ENCODE assay signal across 2 cellular contexts in the genomic region with DNA sequence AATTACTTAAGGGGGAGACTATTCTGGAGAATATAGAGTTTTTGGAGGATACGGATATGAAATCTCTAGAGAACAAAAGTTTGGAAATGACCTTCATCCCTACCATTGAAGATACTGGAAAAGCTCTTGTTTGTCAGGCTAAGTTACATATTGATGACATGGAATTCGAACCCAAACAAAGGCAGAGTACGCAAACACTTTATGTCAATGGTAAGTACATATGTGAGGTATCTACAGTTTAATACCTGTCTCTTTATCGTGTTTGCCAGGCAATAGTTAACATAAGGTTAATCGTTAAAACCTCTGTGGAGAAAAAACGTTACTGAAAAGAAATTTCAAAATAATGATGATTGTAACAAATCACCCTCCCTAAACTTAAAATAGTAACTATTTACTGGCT.
TF ChIP-seq lines count a peak whose summit lies in the region.

No MANE protein-coding gene starts in this region.

TF ChIP-seq in IMR-90, 13 proteins besides CTCF, POLR2A, EP300 and RAD21:
- no peak for TF ChIP-seq CEBPB (IDR thresholded peaks at IDR 0.05; ENCODE audit: low read depth, low read length)
- no peak for TF ChIP-seq MAZ (IDR thresholded peaks at IDR 0.05; ENCODE audit: borderline replicate concordance, low read depth, low read length)
- no peak for TF ChIP-seq NFE2L2 (IDR thresholded peaks at IDR 0.05; ENCODE audit: low read depth, low read length)
- no peak for TF ChIP-seq MAFK (IDR thresholded peaks at IDR 0.05; ENCODE audit: low read depth, low read length)
- no peak for TF ChIP-seq BHLHE40 (IDR thresholded peaks at IDR 0.05; ENCODE audit: low read depth, low read length)
- TF ChIP-seq CHD1 (IDR thresholded peaks at IDR 0.05; ENCODE audit: low read depth, low read length) = no peak
- TF ChIP-seq SMC3 (IDR thresholded peaks at IDR 0.05; ENCODE audit: low read depth, low read length) = no peak
- no peak for TF ChIP-seq FOS (IDR thresholded peaks at IDR 0.05; ENCODE audit: low read depth, low read length)
- TF ChIP-seq RCOR1 (IDR thresholded peaks at IDR 0.05; ENCODE audit: insufficient replicate concordance, low read length) = no peak
- TF ChIP-seq, protein P1, sequence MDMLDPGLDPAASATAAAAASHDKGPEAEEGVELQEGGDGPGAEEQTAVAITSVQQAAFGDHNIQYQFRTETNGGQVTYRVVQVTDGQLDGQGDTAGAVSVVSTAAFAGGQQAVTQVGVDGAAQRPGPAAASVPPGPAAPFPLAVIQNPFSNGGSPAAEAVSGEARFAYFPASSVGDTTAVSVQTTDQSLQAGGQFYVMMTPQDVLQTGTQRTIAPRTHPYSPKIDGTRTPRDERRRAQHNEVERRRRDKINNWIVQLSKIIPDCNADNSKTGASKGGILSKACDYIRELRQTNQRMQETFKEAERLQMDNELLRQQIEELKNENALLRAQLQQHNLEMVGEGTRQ (IDR thresholded peaks at IDR 0.05; ENCODE audit: low read depth, low read length) = no peak
- TF ChIP-seq, protein P2, sequence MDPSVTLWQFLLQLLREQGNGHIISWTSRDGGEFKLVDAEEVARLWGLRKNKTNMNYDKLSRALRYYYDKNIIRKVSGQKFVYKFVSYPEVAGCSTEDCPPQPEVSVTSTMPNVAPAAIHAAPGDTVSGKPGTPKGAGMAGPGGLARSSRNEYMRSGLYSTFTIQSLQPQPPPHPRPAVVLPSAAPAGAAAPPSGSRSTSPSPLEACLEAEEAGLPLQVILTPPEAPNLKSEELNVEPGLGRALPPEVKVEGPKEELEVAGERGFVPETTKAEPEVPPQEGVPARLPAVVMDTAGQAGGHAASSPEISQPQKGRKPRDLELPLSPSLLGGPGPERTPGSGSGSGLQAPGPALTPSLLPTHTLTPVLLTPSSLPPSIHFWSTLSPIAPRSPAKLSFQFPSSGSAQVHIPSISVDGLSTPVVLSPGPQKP (IDR thresholded peaks at IDR 0.05; ENCODE audit: borderline replicate concordance, low read depth, low read length) = no peak
- no peak for TF ChIP-seq MXI1 (IDR thresholded peaks at IDR 0.05; ENCODE audit: borderline replicate concordance, low read depth, low read length)
- TF ChIP-seq RFX5 (IDR thresholded peaks at IDR 0.05; ENCODE audit: low read depth, low read length) = no peak

TF ChIP-seq in HepG2, 621 proteins besides CTCF, POLR2A, EP300 and RAD21 (continues in another document):
- no peak for TF ChIP-seq RXRA (CRISPR knock-in tag; IDR thresholded peaks at IDR 0.05)
- TF ChIP-seq SATB2 (CRISPR knock-in tag; IDR thresholded peaks at IDR 0.05) = no peak
- no peak for TF ChIP-seq SNAPC2 (CRISPR knock-in tag; IDR thresholded peaks at IDR 0.05)
- TF ChIP-seq SOX5 (CRISPR knock-in tag; IDR thresholded peaks at IDR 0.05; ENCODE audit: borderline replicate concordance) = peak; percentile 77
- peak; percentile 32; the same call in 1 of the 2 replicates for TF ChIP-seq RXRB (CRISPR knock-in tag; IDR thresholded peaks at IDR 0.05; ENCODE audit: borderline replicate concordance)
- TF ChIP-seq MXD4 (CRISPR knock-in tag; IDR thresholded peaks at IDR 0.05) = no peak
- TF ChIP-seq MEF2D (CRISPR knock-in tag; IDR thresholded peaks at IDR 0.05) = no peak
- TF ChIP-seq ZNF382 (CRISPR knock-in tag; IDR thresholded peaks at IDR 0.05; ENCODE audit: borderline replicate concordance) = no peak
- TF ChIP-seq TEAD3 (CRISPR knock-in tag; optimal IDR thresholded peaks at IDR 0.05; ENCODE audit: borderline replicate concordance) = peak; percentile 63
- TF ChIP-seq ISL2 (CRISPR knock-in tag; IDR thresholded peaks at IDR 0.05) = peak; percentile 73
- TF ChIP-seq ZSCAN22 (CRISPR knock-in tag; IDR thresholded peaks at IDR 0.05) = no peak
- TF ChIP-seq FOXA3 (CRISPR knock-in tag; IDR thresholded peaks at IDR 0.05) = peak; percentile 89
- TF ChIP-seq ZNF7 (CRISPR knock-in tag; IDR thresholded peaks at IDR 0.05) = no peak
- TF ChIP-seq ZBTB20 (CRISPR knock-in tag; IDR thresholded peaks at IDR 0.05; ENCODE audit: borderline replicate concordance, low read depth) = peak; percentile 50; the same call in 1 of the 2 replicates
- TF ChIP-seq MYNN (CRISPR knock-in tag; IDR thresholded peaks at IDR 0.05; ENCODE audit: low read depth) = no peak
- TF ChIP-seq ELF4 (CRISPR knock-in tag; IDR thresholded peaks at IDR 0.05; ENCODE audit: borderline replicate concordance) = no peak
- TF ChIP-seq ZNF713 (CRISPR knock-in tag; IDR thresholded peaks at IDR 0.05) = no peak
- TF ChIP-seq, protein P3, sequence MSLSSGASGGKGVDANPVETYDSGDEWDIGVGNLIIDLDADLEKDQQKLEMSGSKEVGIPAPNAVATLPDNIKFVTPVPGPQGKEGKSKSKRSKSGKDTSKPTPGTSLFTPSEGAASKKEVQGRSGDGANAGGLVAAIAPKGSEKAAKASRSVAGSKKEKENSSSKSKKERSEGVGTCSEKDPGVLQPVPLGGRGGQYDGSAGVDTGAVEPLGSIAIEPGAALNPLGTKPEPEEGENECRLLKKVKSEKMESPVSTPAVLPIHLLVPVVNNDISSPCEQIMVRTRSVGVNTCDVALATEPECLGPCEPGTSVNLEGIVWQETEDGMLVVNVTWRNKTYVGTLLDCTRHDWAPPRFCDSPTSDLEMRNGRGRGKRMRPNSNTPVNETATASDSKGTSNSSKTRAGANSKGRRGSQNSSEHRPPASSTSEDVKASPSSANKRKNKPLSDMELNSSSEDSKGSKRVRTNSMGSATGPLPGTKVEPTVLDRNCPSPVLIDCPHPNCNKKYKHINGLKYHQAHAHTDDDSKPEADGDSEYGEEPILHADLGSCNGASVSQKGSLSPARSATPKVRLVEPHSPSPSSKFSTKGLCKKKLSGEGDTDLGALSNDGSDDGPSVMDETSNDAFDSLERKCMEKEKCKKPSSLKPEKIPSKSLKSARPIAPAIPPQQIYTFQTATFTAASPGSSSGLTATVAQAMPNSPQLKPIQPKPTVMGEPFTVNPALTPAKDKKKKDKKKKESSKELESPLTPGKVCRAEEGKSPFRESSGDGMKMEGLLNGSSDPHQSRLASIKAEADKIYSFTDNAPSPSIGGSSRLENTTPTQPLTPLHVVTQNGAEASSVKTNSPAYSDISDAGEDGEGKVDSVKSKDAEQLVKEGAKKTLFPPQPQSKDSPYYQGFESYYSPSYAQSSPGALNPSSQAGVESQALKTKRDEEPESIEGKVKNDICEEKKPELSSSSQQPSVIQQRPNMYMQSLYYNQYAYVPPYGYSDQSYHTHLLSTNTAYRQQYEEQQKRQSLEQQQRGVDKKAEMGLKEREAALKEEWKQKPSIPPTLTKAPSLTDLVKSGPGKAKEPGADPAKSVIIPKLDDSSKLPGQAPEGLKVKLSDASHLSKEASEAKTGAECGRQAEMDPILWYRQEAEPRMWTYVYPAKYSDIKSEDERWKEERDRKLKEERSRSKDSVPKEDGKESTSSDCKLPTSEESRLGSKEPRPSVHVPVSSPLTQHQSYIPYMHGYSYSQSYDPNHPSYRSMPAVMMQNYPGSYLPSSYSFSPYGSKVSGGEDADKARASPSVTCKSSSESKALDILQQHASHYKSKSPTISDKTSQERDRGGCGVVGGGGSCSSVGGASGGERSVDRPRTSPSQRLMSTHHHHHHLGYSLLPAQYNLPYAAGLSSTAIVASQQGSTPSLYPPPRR (CRISPR knock-in tag; IDR thresholded peaks at IDR 0.05; ENCODE audit: borderline replicate concordance) = peak; percentile 84
- TF ChIP-seq, protein P4, sequence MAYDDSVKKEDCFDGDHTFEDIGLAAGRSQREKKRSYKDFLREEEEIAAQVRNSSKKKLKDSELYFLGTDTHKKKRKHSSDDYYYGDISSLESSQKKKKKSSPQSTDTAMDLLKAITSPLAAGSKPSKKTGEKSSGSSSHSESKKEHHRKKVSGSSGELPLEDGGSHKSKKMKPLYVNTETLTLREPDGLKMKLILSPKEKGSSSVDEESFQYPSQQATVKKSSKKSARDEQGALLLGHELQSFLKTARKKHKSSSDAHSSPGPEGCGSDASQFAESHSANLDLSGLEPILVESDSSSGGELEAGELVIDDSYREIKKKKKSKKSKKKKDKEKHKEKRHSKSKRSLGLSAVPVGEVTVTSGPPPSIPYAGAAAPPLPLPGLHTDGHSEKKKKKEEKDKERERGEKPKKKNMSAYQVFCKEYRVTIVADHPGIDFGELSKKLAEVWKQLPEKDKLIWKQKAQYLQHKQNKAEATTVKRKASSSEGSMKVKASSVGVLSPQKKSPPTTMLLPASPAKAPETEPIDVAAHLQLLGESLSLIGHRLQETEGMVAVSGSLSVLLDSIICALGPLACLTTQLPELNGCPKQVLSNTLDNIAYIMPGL (CRISPR knock-in tag; IDR thresholded peaks at IDR 0.05; ENCODE audit: borderline replicate concordance in 1 of 2, low read depth in 1 of 2) = no peak
- TF ChIP-seq NR2F6 (IDR thresholded peaks at IDR 0.05) = peak; percentile 40; the same call in 1 of the 2 replicates
- TF ChIP-seq NR2F6 (CRISPR knock-in tag; IDR thresholded peaks at IDR 0.05) = peak; percentile 25; the same call in 1 of the 2 replicates
- no peak for TF ChIP-seq ZEB1 (IDR thresholded peaks at IDR 0.05; ENCODE audit: insufficient replicate concordance, low read depth)
- no peak for TF ChIP-seq ZMYM3 (CRISPR knock-in tag; IDR thresholded peaks at IDR 0.05)
- TF ChIP-seq, protein P5, sequence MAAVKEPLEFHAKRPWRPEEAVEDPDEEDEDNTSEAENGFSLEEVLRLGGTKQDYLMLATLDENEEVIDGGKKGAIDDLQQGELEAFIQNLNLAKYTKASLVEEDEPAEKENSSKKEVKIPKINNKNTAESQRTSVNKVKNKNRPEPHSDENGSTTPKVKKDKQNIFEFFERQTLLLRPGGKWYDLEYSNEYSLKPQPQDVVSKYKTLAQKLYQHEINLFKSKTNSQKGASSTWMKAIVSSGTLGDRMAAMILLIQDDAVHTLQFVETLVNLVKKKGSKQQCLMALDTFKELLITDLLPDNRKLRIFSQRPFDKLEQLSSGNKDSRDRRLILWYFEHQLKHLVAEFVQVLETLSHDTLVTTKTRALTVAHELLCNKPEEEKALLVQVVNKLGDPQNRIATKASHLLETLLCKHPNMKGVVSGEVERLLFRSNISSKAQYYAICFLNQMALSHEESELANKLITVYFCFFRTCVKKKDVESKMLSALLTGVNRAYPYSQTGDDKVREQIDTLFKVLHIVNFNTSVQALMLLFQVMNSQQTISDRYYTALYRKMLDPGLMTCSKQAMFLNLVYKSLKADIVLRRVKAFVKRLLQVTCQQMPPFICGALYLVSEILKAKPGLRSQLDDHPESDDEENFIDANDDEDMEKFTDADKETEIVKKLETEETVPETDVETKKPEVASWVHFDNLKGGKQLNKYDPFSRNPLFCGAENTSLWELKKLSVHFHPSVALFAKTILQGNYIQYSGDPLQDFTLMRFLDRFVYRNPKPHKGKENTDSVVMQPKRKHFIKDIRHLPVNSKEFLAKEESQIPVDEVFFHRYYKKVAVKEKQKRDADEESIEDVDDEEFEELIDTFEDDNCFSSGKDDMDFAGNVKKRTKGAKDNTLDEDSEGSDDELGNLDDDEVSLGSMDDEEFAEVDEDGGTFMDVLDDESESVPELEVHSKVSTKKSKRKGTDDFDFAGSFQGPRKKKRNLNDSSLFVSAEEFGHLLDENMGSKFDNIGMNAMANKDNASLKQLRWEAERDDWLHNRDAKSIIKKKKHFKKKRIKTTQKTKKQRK (IDR thresholded peaks at IDR 0.05; ENCODE audit: low read length) = no peak
- no peak for TF ChIP-seq ZNF484 (CRISPR knock-in tag; IDR thresholded peaks at IDR 0.05; ENCODE audit: borderline replicate concordance, low read depth)
- no peak for TF ChIP-seq AGO1 (IDR thresholded peaks at IDR 0.05; ENCODE audit: low read depth, low read length, poor library complexity, severe bottlenecking)
- TF ChIP-seq PAX8 (CRISPR knock-in tag; IDR thresholded peaks at IDR 0.05; ENCODE audit: borderline replicate concordance) = no peak
- TF ChIP-seq, protein P6, sequence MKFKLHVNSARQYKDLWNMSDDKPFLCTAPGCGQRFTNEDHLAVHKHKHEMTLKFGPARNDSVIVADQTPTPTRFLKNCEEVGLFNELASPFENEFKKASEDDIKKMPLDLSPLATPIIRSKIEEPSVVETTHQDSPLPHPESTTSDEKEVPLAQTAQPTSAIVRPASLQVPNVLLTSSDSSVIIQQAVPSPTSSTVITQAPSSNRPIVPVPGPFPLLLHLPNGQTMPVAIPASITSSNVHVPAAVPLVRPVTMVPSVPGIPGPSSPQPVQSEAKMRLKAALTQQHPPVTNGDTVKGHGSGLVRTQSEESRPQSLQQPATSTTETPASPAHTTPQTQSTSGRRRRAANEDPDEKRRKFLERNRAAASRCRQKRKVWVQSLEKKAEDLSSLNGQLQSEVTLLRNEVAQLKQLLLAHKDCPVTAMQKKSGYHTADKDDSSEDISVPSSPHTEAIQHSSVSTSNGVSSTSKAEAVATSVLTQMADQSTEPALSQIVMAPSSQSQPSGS (CRISPR knock-in tag; IDR thresholded peaks at IDR 0.05) = 0 out of 2 replicates have a peak, but pooled peaks have one; percentile 50
- no peak for TF ChIP-seq ARNT (IDR thresholded peaks at IDR 0.05)
- no peak for TF ChIP-seq JUN (CRISPR knock-in tag; IDR thresholded peaks at IDR 0.05)
- TF ChIP-seq FOXO1 (CRISPR knock-in tag; IDR thresholded peaks at IDR 0.05) = peak; percentile 73; the same call in 1 of the 2 replicates
- TF ChIP-seq HDAC1 (CRISPR knock-in tag; IDR thresholded peaks at IDR 0.05) = 0 out of 2 replicates have a peak, but pooled peaks have one; percentile 50
- TF ChIP-seq ZNF781 (CRISPR knock-in tag; IDR thresholded peaks at IDR 0.05; ENCODE audit: borderline replicate concordance, not compliant biosample characterization) = no peak
- no peak for TF ChIP-seq ATF1 (CRISPR knock-in tag; IDR thresholded peaks at IDR 0.05)
- TF ChIP-seq, protein P7, sequence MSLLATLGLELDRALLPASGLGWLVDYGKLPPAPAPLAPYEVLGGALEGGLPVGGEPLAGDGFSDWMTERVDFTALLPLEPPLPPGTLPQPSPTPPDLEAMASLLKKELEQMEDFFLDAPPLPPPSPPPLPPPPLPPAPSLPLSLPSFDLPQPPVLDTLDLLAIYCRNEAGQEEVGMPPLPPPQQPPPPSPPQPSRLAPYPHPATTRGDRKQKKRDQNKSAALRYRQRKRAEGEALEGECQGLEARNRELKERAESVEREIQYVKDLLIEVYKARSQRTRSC (CRISPR knock-in tag; IDR thresholded peaks at IDR 0.05; ENCODE audit: low read depth) = no peak
- TF ChIP-seq, protein P8, sequence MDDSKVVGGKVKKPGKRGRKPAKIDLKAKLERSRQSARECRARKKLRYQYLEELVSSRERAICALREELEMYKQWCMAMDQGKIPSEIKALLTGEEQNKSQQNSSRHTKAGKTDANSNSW (CRISPR knock-in tag; IDR thresholded peaks at IDR 0.05; ENCODE audit: borderline replicate concordance) = no peak
- TF ChIP-seq, protein P9, sequence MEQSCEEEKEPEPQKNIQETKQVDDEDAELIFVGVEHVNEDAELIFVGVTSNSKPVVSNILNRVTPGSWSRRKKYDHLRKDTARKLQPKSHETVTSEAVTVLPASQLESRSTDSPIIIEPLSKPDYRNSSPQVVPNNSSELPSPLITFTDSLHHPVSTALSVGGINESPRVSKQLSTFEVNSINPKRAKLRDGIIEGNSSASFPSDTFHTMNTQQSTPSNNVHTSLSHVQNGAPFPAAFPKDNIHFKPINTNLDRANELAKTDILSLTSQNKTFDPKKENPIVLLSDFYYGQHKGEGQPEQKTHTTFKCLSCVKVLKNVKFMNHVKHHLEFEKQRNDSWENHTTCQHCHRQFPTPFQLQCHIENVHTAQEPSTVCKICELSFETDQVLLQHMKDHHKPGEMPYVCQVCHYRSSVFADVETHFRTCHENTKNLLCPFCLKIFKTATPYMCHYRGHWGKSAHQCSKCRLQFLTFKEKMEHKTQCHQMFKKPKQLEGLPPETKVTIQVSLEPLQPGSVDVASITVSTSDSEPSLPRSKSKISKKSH (CRISPR knock-in tag; IDR thresholded peaks at IDR 0.05; ENCODE audit: borderline replicate concordance) = no peak
- no peak for TF ChIP-seq MAFK (conservative IDR thresholded peaks at IDR 0.05 in 1 of 2, IDR thresholded peaks at IDR 0.05 in 1 of 2; ENCODE audit: low read length in 2 of 2)
